In genomic region chr7:144178380-144179164, GRCh38 we compare ENCODE assay signal across 10 cellular contexts. TPM values are rescaled to one million over a fixed set of nuclear protein-coding genes. Genes with fewer than 3 reads are reported as not detected.
DNase-seq lines count a peak whose midpoint lies in the region; ATAC-seq and TF ChIP-seq lines count a peak whose summit lies in the region.
"Not testable (repeated sequence)": the region's sequence is repeated elsewhere in the genome, so short reads cannot be mapped to it uniquely, and the experiment has no call there.
"Had no signal": no experiment of that assay in that cellular context is flagged by ENCODE, and none has a peak within 500 bp of the region (broad histone marks: within the 10 kb centered on the region; RNA-seq: fewer than 3 reads in every experiment).

No MANE protein-coding gene starts in this region.

- H2BK5ac ChIP-seq in mesendoderm (ENCODE audit: low read length): not testable (repeated sequence)

- H3K27ac ChIP-seq in esophagus squamous epithelium; mesendoderm (ENCODE audit: low read depth, low read length); tibial nerve: not testable (repeated sequence)

- peak; percentile 85 for ATAC-seq in GM21423 (IDR thresholded peaks at IDR 0.05; ENCODE audit: unreplicated experiment)
- peak; percentile 97 for ATAC-seq in HG03135 (IDR thresholded peaks at IDR 0.05; ENCODE audit: unreplicated experiment)
- ATAC-seq in activated T-cell treated with anti-CD3 and anti-CD28 coated beads, Interleukin-2, amount 50 U/mL, for 4 hours: peak; percentile 73 to 82

- not testable (repeated sequence) for H3K9me3 Mint-ChIP-seq in activated T-cell treated with anti-CD3 and anti-CD28 coated beads, Interleukin-2, amount 50 U/mL, for 4 hours

- not testable (repeated sequence) for H2AK5ac ChIP-seq in mesendoderm (ENCODE audit: low read length)

- H2BK15ac ChIP-seq in mesendoderm (replicated peaks; ENCODE audit: low read depth): not testable (repeated sequence)

- not testable (repeated sequence) for H3K79me2 ChIP-seq in mesendoderm (ENCODE audit: control insufficient read depth, insufficient read depth, low read length)

- not testable (repeated sequence) for H3K36me3 Mint-ChIP-seq in activated T-cell treated with anti-CD3 and anti-CD28 coated beads, Interleukin-2, amount 50 U/mL, for 4 hours (ENCODE audit: insufficient read depth)

- H3K36me3 ChIP-seq in esophagus squamous epithelium; mesendoderm (ENCODE audit: control insufficient read depth, insufficient read depth, low read length); tibial nerve: not testable (repeated sequence)

- WGBS in esophagus squamous epithelium, 2 donors: 0% methylated on average over 1 of the region's 10 CpGs; no CpG with 5 or more reads in 1 of the 2 donors
- WGBS in mesendoderm (ENCODE audit: extremely low coverage, insufficient coverage, low lambda C conversion rate): no CpG with 5 or more reads among the region's 10 CpGs
- 0% methylated on average over 3 of the region's 10 CpGs for WGBS in tibial nerve, 2 donors

- not testable (repeated sequence) for H3K27me3 Mint-ChIP-seq in activated T-cell treated with anti-CD3 and anti-CD28 coated beads, Interleukin-2, amount 50 U/mL, for 4 hours (ENCODE audit: low read depth)

- not testable (repeated sequence) for H3K9ac ChIP-seq in mesendoderm (ENCODE audit: low read length)

- not testable (repeated sequence) for H2BK120ac ChIP-seq in mesendoderm (ENCODE audit: low read depth, low read length)

- not testable (repeated sequence) for H3K18ac ChIP-seq in mesendoderm (ENCODE audit: low read length)

- H4K8ac ChIP-seq in mesendoderm (ENCODE audit: low read depth, low read length): not testable (repeated sequence)

- TF ChIP-seq CTCF in GM10266 (IDR thresholded peaks at IDR 0.05; ENCODE audit: control insufficient read depth, insufficient read depth, low read depth, missing control alignments): peak; percentile 52
- TF ChIP-seq CTCF in esophagus squamous epithelium (IDR thresholded peaks at IDR 0.05): peak in 5 of 6 experiments; percentile 25 to 69 (median 40)
- TF ChIP-seq CTCF in tibial nerve (IDR thresholded peaks at IDR 0.05): peak in 4 of 5 experiments; percentile 17 to 53 (median 44)

- H3K9me3 ChIP-seq in esophagus squamous epithelium, tibial nerve: not testable (repeated sequence)

- H3K56ac ChIP-seq in mesendoderm (ENCODE audit: low read length): not testable (repeated sequence)

- H3K4ac ChIP-seq in mesendoderm (ENCODE audit: low read depth, low read length): not testable (repeated sequence)

- intact Hi-C loops in esophagus squamous epithelium (cut with DNase I): not testable (repeated sequence)

- not testable (repeated sequence) for H3K79me1 ChIP-seq in mesendoderm (ENCODE audit: low read length)

- H3K4me2 ChIP-seq in mesendoderm (ENCODE audit: low read length): not testable (repeated sequence)

- not testable (repeated sequence) for H3K23ac ChIP-seq in mesendoderm (ENCODE audit: low read length)

- H3K4me1 ChIP-seq in esophagus squamous epithelium; mesendoderm (ENCODE audit: control insufficient read depth, low read depth, low read length); tibial nerve: not testable (repeated sequence)

- H4K5ac ChIP-seq in mesendoderm (ENCODE audit: low read length): not testable (repeated sequence)

- TF ChIP-seq EP300 in tibial nerve (IDR thresholded peaks at IDR 0.05): not testable (repeated sequence)

- H3K27me3 ChIP-seq in esophagus squamous epithelium; mesendoderm (ENCODE audit: insufficient read depth, low read length, poor library complexity); tibial nerve: not testable (repeated sequence)

- H3K4me1 Mint-ChIP-seq in activated T-cell treated with anti-CD3 and anti-CD28 coated beads, Interleukin-2, amount 50 U/mL, for 4 hours (ENCODE audit: low read depth): not testable (repeated sequence)

- H3K4me3 Mint-ChIP-seq in activated T-cell treated with anti-CD3 and anti-CD28 coated beads, Interleukin-2, amount 50 U/mL, for 4 hours: not testable (repeated sequence)

- H3K4me3 ChIP-seq in esophagus squamous epithelium; mesendoderm (ENCODE audit: low read length); tibial nerve: not testable (repeated sequence)

- not testable (repeated sequence) for TF ChIP-seq POLR2A in esophagus squamous epithelium (IDR thresholded peaks at IDR 0.05); tibial nerve (IDR thresholded peaks at IDR 0.05)

- DNase-seq in GM10266 (ENCODE audit: extremely low spot score); activated T-cell treated with anti-CD3 and anti-CD28 coated beads, Interleukin-2, amount 50 U/mL, for 4 hours; esophagus squamous epithelium (lab: John Stamatoyannopoulos, UW); tibial nerve (ENCODE audit: low spot score in 2 of 2): not testable (repeated sequence)
- peak; percentile 10 for DNase-seq in NCI-H526 treated with DMSO at 0.1 percent for 48 hours (lab: John Stamatoyannopoulos, UW)
- peak; percentile 57 for DNase-seq in mesendoderm

RNA-seq across cellular contexts. Expression of gene CTAGE4, which starts 4.7 kb away (rescaled TPM):
- total RNA-seq in activated T-cell treated with anti-CD3 and anti-CD28 coated beads, Interleukin-2, amount 50 U/mL, for 4 hours: 1 to 10 TPM in 1 of 3 donors, under 1 TPM in 2; 0.29 to 1.6 (median 0.61) TPM
- total RNA-seq in esophagus squamous epithelium (1 to 10 TPM; 1.5 to 8.6 (median 3.9) TPM), tibial nerve (1 to 10 TPM in 2 of 4 donors, not detected in 2; 2.5 to 3.1 TPM)
- 6.7 TPM for polyA plus RNA-seq in mesendoderm (2013, experiment 1 of 2)
- 6.4 TPM for polyA plus RNA-seq in mesendoderm (2013, experiment 2 of 2)

RNA-seq across cellular contexts. Expression of gene ARHGEF35, which starts 17.1 kb away (rescaled TPM):
- total RNA-seq in activated T-cell treated with anti-CD3 and anti-CD28 coated beads, Interleukin-2, amount 50 U/mL, for 4 hours: 1 to 10 TPM; 1.7 to 4.0 (median 2.6) TPM
- total RNA-seq in esophagus squamous epithelium (10 to 100 TPM; 14.5 to 19.8 (median 15.7) TPM), tibial nerve (1 to 10 TPM in 3 of 4 donors, under 1 TPM in 1; 0.59 to 4.4 (median 1.9) TPM)
- polyA plus RNA-seq in mesendoderm (2013, experiment 1 of 2): 8.4 TPM
- polyA plus RNA-seq in mesendoderm (2013, experiment 2 of 2): 8.4 TPM

RNA-seq across cellular contexts. Expression of gene OR2A14, which starts 55.6 kb away (rescaled TPM):
- total RNA-seq in activated T-cell treated with anti-CD3 and anti-CD28 coated beads, Interleukin-2, amount 50 U/mL, for 4 hours: not detected
- total RNA-seq in esophagus squamous epithelium (not detected), tibial nerve (not detected)
- polyA plus RNA-seq in mesendoderm (2013, experiment 1 of 2): not detected
- polyA plus RNA-seq in mesendoderm (2013, experiment 2 of 2): not detected
- total RNA-seq: lower leg skin; T-helper 1 cell treated with Interleukin-12 subunit alpha and Interleukin-12 subunit beta and Interleukin-4 antibody, amounts not matched to agents 30 ng/mL and 1 ng/mL, for 36 hours had no signal
